Comparison of ENCODE assay signal across 21 cellular contexts in genomic region chr15:37038716-37039106, GRCh38.
DNase-seq lines count a peak whose midpoint lies in the region; ATAC-seq and TF ChIP-seq lines count a peak whose summit lies in the region.
"Had no signal": no experiment of that assay in that cellular context is flagged by ENCODE, and none has a peak within 500 bp of the region (broad histone marks: within the 10 kb centered on the region; RNA-seq: fewer than 3 reads in every experiment).

No MANE protein-coding gene starts in this region.

- H3K27ac ChIP-seq in IMR-90 (ENCODE audit: insufficient read depth, low read length) (no peak overlapping the region), caudate nucleus (ENCODE audit: low read depth, low read length) (peak overlapping the region; percentile 53)
- H3K27ac ChIP-seq: psoas muscle, vagina had no signal

- CTCF ChIA-PET in IMR-90 (lab: Yijun Ruan, JAX) = no interaction called here

- peak overlapping the region; percentile 31; the same call in 1 of the 2 replicates for H3K23ac ChIP-seq in IMR-90 (ENCODE audit: low read depth, low read length)

- no peaks in the 10 kb centered on the region for H3K4me1 Mint-ChIP-seq in activated CD4-positive, alpha-beta T cell treated with anti-CD3 and anti-CD28 coated beads, Interleukin-2, amount 10 ng/mL, durations not matched to agents 24 days and 14 days
- H3K4me1 Mint-ChIP-seq: B cell had no signal

- no peak overlapping the region for H2BK20ac ChIP-seq in IMR-90 (ENCODE audit: low read depth, low read length)

- in situ Hi-C loops in IMR-90 (cut with MboI; ENCODE audit: low sequenced_read_pairs) = loop anchor here (10.0 kb wide), 1 partner anchor 64 kb away; no protein-coding TSS in a partner anchor

- H2BK5ac ChIP-seq in IMR-90 (ENCODE audit: low read depth, low read length, poor library complexity, severe bottlenecking) = no peak overlapping the region

- WGBS in IMR-90 (ENCODE audit: extremely low coverage in 2 of 2, insufficient read length in 1 of 2), 2 experiments = 85% methylated on average over 3 of the region's 7 CpGs; no CpG with 5 or more reads in 1 of the 2 experiments

- H3K4me3 Mint-ChIP-seq in activated CD4-positive, alpha-beta T cell treated with anti-CD3 and anti-CD28 coated beads, Interleukin-2, amount 10 ng/mL, durations not matched to agents 24 days and 14 days = no peak overlapping the region
- H3K4me3 Mint-ChIP-seq: B cell; neural crest cell; T-helper 1 cell treated with Interleukin-12 subunit alpha and Interleukin-12 subunit beta and Interleukin-4 antibody, amounts not matched to agents 30 μg/mL and 1 μg/mL, for 36 hours had no signal

- H3K9me3 Mint-ChIP-seq in activated CD4-positive, alpha-beta T cell treated with anti-CD3 and anti-CD28 coated beads, Interleukin-2, amount 10 ng/mL, durations not matched to agents 24 days and 14 days = no peaks in the 10 kb centered on the region
- H3K9me3 Mint-ChIP-seq: neural crest cell; T-helper 1 cell treated with Interleukin-12 subunit alpha and Interleukin-12 subunit beta and Interleukin-4 antibody, amounts not matched to agents 30 μg/mL and 1 μg/mL, for 36 hours had no signal

- H2BK120ac ChIP-seq in IMR-90 (ENCODE audit: low read depth, low read length) = no peak overlapping the region

- no peak overlapping the region for H3K56ac ChIP-seq in IMR-90 (ENCODE audit: extremely low read depth, insufficient read depth, low read length)

- H3K27me3 ChIP-seq in IMR-90 (ENCODE audit: control insufficient read depth, insufficient read depth, low read length) = no peaks in the 10 kb centered on the region
- H3K27me3 ChIP-seq: vagina had no signal

- peaks cover 19% of the 10 kb centered on the region; the same call in 1 of the 2 replicates for H4K20me1 ChIP-seq in IMR-90 (ENCODE audit: insufficient read depth, low read length)

- no peaks in the 10 kb centered on the region for H3K36me3 Mint-ChIP-seq in activated CD4-positive, alpha-beta T cell treated with anti-CD3 and anti-CD28 coated beads, Interleukin-2, amount 10 ng/mL, durations not matched to agents 24 days and 14 days (ENCODE audit: low read depth)

- H2BK15ac ChIP-seq in IMR-90 (ENCODE audit: low read depth, low read length) = no peak overlapping the region

- TF ChIP-seq RAD21 in IMR-90 (IDR thresholded peaks at IDR 0.05; ENCODE audit: low read length) = no peak

- H3K79me1 ChIP-seq in IMR-90 (ENCODE audit: low read depth in 1 of 2, low read length in 2 of 2) = peaks cover 23 to 50% of the 10 kb centered on the region in 2 experiments; a peak in 3 of 4 replicates

- peak; percentile 0 for DNase-seq in NCI-H1092 treated with DMSO at 0.1 percent for 48 hours (lab: John Stamatoyannopoulos, UW)
- no peak for DNase-seq in NCI-H1092 (lab: John Stamatoyannopoulos, UW)
- no peak for DNase-seq in IMR-90
- peak in 17 of 61 donors; percentile 11 to 59 (median 28) for DNase-seq in caudate nucleus (lab: John Stamatoyannopoulos, UW)
- DNase-seq in left kidney (ENCODE audit: low read depth, low spot score) = peak; percentile 61
- no peak for DNase-seq in activated CD4-positive, alpha-beta T cell treated with anti-CD3 and anti-CD28 coated beads, Interleukin-2, amount 10 ng/mL, durations not matched to agents 24 days and 14 days
- DNase-seq: activated CD4-positive, alpha-beta T cell treated with anti-CD3 and anti-CD28 coated beads, Interleukin-2, amount 50 U/mL, for 48 hours; activated naive CD4-positive, alpha-beta T cell; activated T-cell treated with anti-CD3 and anti-CD28 coated beads for 4 hours; aorta; Calu3; NCI-H1105; NCI-H226; psoas muscle; substantia nigra had no signal

- TF ChIP-seq POLR2A in IMR-90 (IDR thresholded peaks at IDR 0.05; ENCODE audit: low read depth, low read length) = no peak

- no peak overlapping the region for H4K91ac ChIP-seq in IMR-90 (ENCODE audit: insufficient read depth, low read depth, low read length)

- intact Hi-C loops in IMR-90 (cut with micrococcal nuclease) = no loop called here
- intact Hi-C loops in activated CD4-positive, alpha-beta T cell treated with anti-CD3 and anti-CD28 coated beads, Interleukin-2, amount 10 ng/mL, durations not matched to agents 24 days and 14 days (cut with micrococcal nuclease) = no loop called here

- H3K9me3 ChIP-seq in IMR-90 (ENCODE audit: control insufficient read depth, insufficient read depth, low read length) = no peaks in the 10 kb centered on the region
- H3K9me3 ChIP-seq: psoas muscle, vagina had no signal

- dilution Hi-C loops in IMR-90 (cut with HindIII; ENCODE audit: low sequenced_read_pairs, unreplicated experiment) = no loop called here

- no peaks in the 10 kb centered on the region for H3K27me3 Mint-ChIP-seq in activated CD4-positive, alpha-beta T cell treated with anti-CD3 and anti-CD28 coated beads, Interleukin-2, amount 10 ng/mL, durations not matched to agents 24 days and 14 days
- H3K27me3 Mint-ChIP-seq: B cell had no signal

- BruUV-seq in IMR-90 (replicated peaks; lab: Mats Ljungman, UMichigan) = no TSS peak

- no peak overlapping the region for H3K27ac Mint-ChIP-seq in activated CD4-positive, alpha-beta T cell treated with anti-CD3 and anti-CD28 coated beads, Interleukin-2, amount 10 ng/mL, durations not matched to agents 24 days and 14 days
- H3K27ac Mint-ChIP-seq: B cell; T-helper 1 cell treated with Interleukin-12 subunit alpha and Interleukin-12 subunit beta and Interleukin-4 antibody, amounts not matched to agents 30 μg/mL and 1 μg/mL, for 36 hours had no signal

- H2AK9ac ChIP-seq in IMR-90 (replicated peaks; ENCODE audit: low read depth, low read length, poor library complexity) = no peak overlapping the region

- no peak overlapping the region for H3K9ac ChIP-seq in IMR-90 (ENCODE audit: low read depth, low read length)

- no peak for ATAC-seq in IMR-90 (ENCODE audit: low read depth)
- no peak for ATAC-seq in HG02870 (IDR thresholded peaks at IDR 0.05; ENCODE audit: unreplicated experiment)
- ATAC-seq in HG02970 (IDR thresholded peaks at IDR 0.05; ENCODE audit: low FRiP score, unreplicated experiment) = no peak

- POLR2A ChIA-PET in IMR-90 (lab: Charles Lee; ENCODE audit: unreplicated experiment) = no interaction called here

- H4K8ac ChIP-seq in IMR-90 (ENCODE audit: low read depth in 2 of 2, low read length in 2 of 2) = peak overlapping the region in 1 of 2 experiments; percentile 71; a peak in 1 of 4 replicates

- peak overlapping the region; percentile 11 for H3K4ac ChIP-seq in IMR-90 (ENCODE audit: low read depth, low read length)

- H2AK5ac ChIP-seq in IMR-90 (ENCODE audit: low read depth, low read length) = peak overlapping the region; percentile 8; the same call in 1 of the 2 replicates

- no peak overlapping the region for H2AFZ ChIP-seq in IMR-90 (replicated peaks; ENCODE audit: low read length, poor library complexity)

- H3K14ac ChIP-seq in IMR-90 (replicated peaks; ENCODE audit: low read depth, low read length) = peak overlapping the region; percentile 72

- H4K5ac ChIP-seq in IMR-90 (ENCODE audit: low read depth, low read length) = no peak overlapping the region

- H3K36me3 ChIP-seq in IMR-90 (ENCODE audit: control insufficient read depth, insufficient read depth, low read length) = peaks cover 18% of the 10 kb centered on the region
- H3K36me3 ChIP-seq: vagina had no signal

- H3K4me1 ChIP-seq in IMR-90 (ENCODE audit: control insufficient read depth, insufficient read depth, low read length) = peaks cover 12% of the 10 kb centered on the region; the same call in 1 of the 2 replicates
- H3K4me1 ChIP-seq: psoas muscle had no signal

- H3K4me2 ChIP-seq in IMR-90 (ENCODE audit: low read depth, low read length) = no peak overlapping the region

- H3K9me1 ChIP-seq in IMR-90 (ENCODE audit: insufficient read depth, low read length) = peaks cover 26% of the 10 kb centered on the region

- H3K4me3 ChIP-seq in IMR-90 (ENCODE audit: insufficient read depth, low read depth, low read length) = no peak overlapping the region
- H3K4me3 ChIP-seq: psoas muscle, vagina had no signal

- no peak for TF ChIP-seq CTCF in IMR-90 (conservative IDR thresholded peaks at IDR 0.05; ENCODE audit: low read depth, low read length)

- no peak overlapping the region; the same call in 1 of the 2 replicates for H3K18ac ChIP-seq in IMR-90 (ENCODE audit: low read depth, low read length)

TF ChIP-seq in IMR-90, 13 proteins besides CTCF, POLR2A, EP300 and RAD21:
- TF ChIP-seq MXI1 (IDR thresholded peaks at IDR 0.05; ENCODE audit: borderline replicate concordance, low read depth, low read length) (no peak), MAZ (IDR thresholded peaks at IDR 0.05; ENCODE audit: borderline replicate concordance, low read depth, low read length) (no peak), MAFK (IDR thresholded peaks at IDR 0.05; ENCODE audit: low read depth, low read length) (no peak), CHD1 (IDR thresholded peaks at IDR 0.05; ENCODE audit: low read depth, low read length) (no peak), FOS (IDR thresholded peaks at IDR 0.05; ENCODE audit: low read depth, low read length) (no peak), RCOR1 (IDR thresholded peaks at IDR 0.05; ENCODE audit: insufficient replicate concordance, low read length) (no peak), RFX5 (IDR thresholded peaks at IDR 0.05; ENCODE audit: low read depth, low read length) (no peak), NFE2L2 (IDR thresholded peaks at IDR 0.05; ENCODE audit: low read depth, low read length) (no peak), BHLHE40 (IDR thresholded peaks at IDR 0.05; ENCODE audit: low read depth, low read length) (no peak), CEBPB (IDR thresholded peaks at IDR 0.05; ENCODE audit: low read depth, low read length) (no peak), SMC3 (IDR thresholded peaks at IDR 0.05; ENCODE audit: low read depth, low read length) (no peak)
- TF ChIP-seq, protein P1, sequence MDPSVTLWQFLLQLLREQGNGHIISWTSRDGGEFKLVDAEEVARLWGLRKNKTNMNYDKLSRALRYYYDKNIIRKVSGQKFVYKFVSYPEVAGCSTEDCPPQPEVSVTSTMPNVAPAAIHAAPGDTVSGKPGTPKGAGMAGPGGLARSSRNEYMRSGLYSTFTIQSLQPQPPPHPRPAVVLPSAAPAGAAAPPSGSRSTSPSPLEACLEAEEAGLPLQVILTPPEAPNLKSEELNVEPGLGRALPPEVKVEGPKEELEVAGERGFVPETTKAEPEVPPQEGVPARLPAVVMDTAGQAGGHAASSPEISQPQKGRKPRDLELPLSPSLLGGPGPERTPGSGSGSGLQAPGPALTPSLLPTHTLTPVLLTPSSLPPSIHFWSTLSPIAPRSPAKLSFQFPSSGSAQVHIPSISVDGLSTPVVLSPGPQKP (IDR thresholded peaks at IDR 0.05; ENCODE audit: borderline replicate concordance, low read depth, low read length) = no peak
- TF ChIP-seq, protein P2, sequence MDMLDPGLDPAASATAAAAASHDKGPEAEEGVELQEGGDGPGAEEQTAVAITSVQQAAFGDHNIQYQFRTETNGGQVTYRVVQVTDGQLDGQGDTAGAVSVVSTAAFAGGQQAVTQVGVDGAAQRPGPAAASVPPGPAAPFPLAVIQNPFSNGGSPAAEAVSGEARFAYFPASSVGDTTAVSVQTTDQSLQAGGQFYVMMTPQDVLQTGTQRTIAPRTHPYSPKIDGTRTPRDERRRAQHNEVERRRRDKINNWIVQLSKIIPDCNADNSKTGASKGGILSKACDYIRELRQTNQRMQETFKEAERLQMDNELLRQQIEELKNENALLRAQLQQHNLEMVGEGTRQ (IDR thresholded peaks at IDR 0.05; ENCODE audit: low read depth, low read length) = no peak

Comparison
In these comparisons a context has a peak if more than half of its experiments do, and no peak if none do; other contexts are left out.
1. DNase-seq: peak in NCI-H1092 treated with DMSO at 0.1 percent for 48 hours (single experiment) and left kidney (single experiment); none in NCI-H1092 (single experiment), IMR-90 (single experiment) and activated CD4-positive, alpha-beta T cell treated with anti-CD3 and anti-CD28 coated beads, Interleukin-2, amount 10 ng/mL, durations not matched to agents 24 days and 14 days (single experiment).